ENCODE assay signal across 23 cellular contexts in genomic region chr14:59474172-59474571, GRCh38. TPM values are rescaled to one million over a fixed set of nuclear protein-coding genes. Genes with fewer than 3 reads are reported as not detected.
DNase-seq lines count a peak whose midpoint lies in the region; ATAC-seq, FAIRE-seq and TF ChIP-seq lines count a peak whose summit lies in the region.
"Had no signal": no experiment of that assay in that cellular context is flagged by ENCODE, and none has a peak within 500 bp of the region (broad histone marks: within the 10 kb centered on the region; RNA-seq: fewer than 3 reads in every experiment).

No MANE protein-coding gene starts in this region.

- H3K27ac ChIP-seq in ACC112 (ENCODE audit: low read depth, low read length) = peak overlapping the region; percentile 21
- H3K27ac ChIP-seq in astrocyte (ENCODE audit: low read depth, low read length) = peak overlapping the region; percentile 27
- H3K27ac ChIP-seq: ovary, spleen had no signal

- H3K9me3 Mint-ChIP-seq in HFFc6 (no peaks in the 10 kb centered on the region), astrocyte (ENCODE audit: unreplicated experiment) (no peaks in the 10 kb centered on the region)
- H3K9me3 Mint-ChIP-seq in natural killer cell treated with Interleukin-12 subunit alpha and Interleukin-12 subunit beta and Interleukin-15 and Interleukin-18, amount 100 ng/mL, for 72 hours = no peaks in the 10 kb centered on the region
- H3K9me3 Mint-ChIP-seq: activated naive CD8-positive, alpha-beta T cell treated with anti-CD3 and anti-CD28 coated beads for 36 hours; activated T-cell treated with anti-CD3 and anti-CD28 coated beads, Interleukin-2, amount 50 U/mL, for 4 hours; central memory CD8-positive, alpha-beta T cell; endodermal cell had no signal

- ATAC-seq in natural killer cell treated with Interleukin-12 subunit alpha and Interleukin-12 subunit beta and Interleukin-15 and Interleukin-18, amount 100 ng/mL, for 72 hours = no peak
- ATAC-seq in HG02610 (IDR thresholded peaks at IDR 0.05; ENCODE audit: unreplicated experiment) = no peak
- ATAC-seq: activated T-cell treated with anti-CD3 and anti-CD28 coated beads, Interleukin-2, amount 50 U/mL, for 4 hours; left ventricle myocardium superior had no signal

- H3K27ac Mint-ChIP-seq in HFFc6 (peak overlapping the region; percentile 29), astrocyte (ENCODE audit: unreplicated experiment) (peak overlapping the region; percentile 67)
- H3K27ac Mint-ChIP-seq in natural killer cell treated with Interleukin-12 subunit alpha and Interleukin-12 subunit beta and Interleukin-15 and Interleukin-18, amount 100 ng/mL, for 72 hours = no peak overlapping the region
- H3K27ac Mint-ChIP-seq: activated naive CD8-positive, alpha-beta T cell treated with anti-CD3 and anti-CD28 coated beads for 36 hours; B cell; endodermal cell had no signal

- peak overlapping the region; percentile 35 for H3K4me2 ChIP-seq in astrocyte (ENCODE audit: low read length)

- H3K9ac ChIP-seq in astrocyte (ENCODE audit: low read length) = no peak overlapping the region

- no peaks in the 10 kb centered on the region for H4K20me1 ChIP-seq in astrocyte (ENCODE audit: insufficient read depth, low read length)

- no peaks in the 10 kb centered on the region for H3K9me3 ChIP-seq in astrocyte (ENCODE audit: insufficient read depth, low read depth, low read length)
- H3K9me3 ChIP-seq: ovary, spleen had no signal

- DNase-seq in HFFc6 (peak; percentile 23), astrocyte (ENCODE audit: low read depth) (peak; percentile 85), kidney glomerular epithelial cell (lab: John Stamatoyannopoulos, UW) (peak; percentile 42), nucleus accumbens (lab: John Stamatoyannopoulos, UW) (no peak)
- no peak for DNase-seq in natural killer cell treated with Interleukin-12 subunit alpha and Interleukin-12 subunit beta and Interleukin-15 and Interleukin-18, amount 100 ng/mL, for 72 hours (ENCODE audit: low spot score)
- DNase-seq in activated CD4-positive, CD25-positive, alpha-beta regulatory T cell treated with anti-CD3 and anti-CD28 coated beads, Interleukin-2, amount 50 U/mL, for 72 hours = no peak
- DNase-seq: activated CD4-positive, alpha-beta T cell treated with anti-CD3 and anti-CD28 coated beads, Interleukin-2, amount 50 U/mL, for 48 hours; activated naive CD8-positive, alpha-beta T cell treated with anti-CD3 and anti-CD28 coated beads for 36 hours; activated T-cell treated with anti-CD3 and anti-CD28 coated beads, Interleukin-2, amount 50 U/mL, for 4 hours; Calu3; endodermal cell; foreskin fibroblast; left ventricle myocardium superior; NCI-H2081; NCI-H69; ovary; spleen; SW 1271 had no signal

- peaks cover 2% of the 10 kb centered on the region; the same call in 1 of the 2 replicates for H3K27me3 Mint-ChIP-seq in HFFc6 (ENCODE audit: insufficient read depth)
- H3K27me3 Mint-ChIP-seq in astrocyte (ENCODE audit: low read depth, unreplicated experiment) = no peaks in the 10 kb centered on the region
- H3K27me3 Mint-ChIP-seq in natural killer cell treated with Interleukin-12 subunit alpha and Interleukin-12 subunit beta and Interleukin-15 and Interleukin-18, amount 100 ng/mL, for 72 hours = no peaks in the 10 kb centered on the region
- H3K27me3 Mint-ChIP-seq: activated naive CD8-positive, alpha-beta T cell treated with anti-CD3 and anti-CD28 coated beads for 36 hours; B cell; central memory CD8-positive, alpha-beta T cell had no signal

- H3K4me1 Mint-ChIP-seq in HFFc6 (ENCODE audit: low read depth) (peaks cover 33% of the 10 kb centered on the region), astrocyte (ENCODE audit: low read depth, unreplicated experiment) (peaks cover 20% of the 10 kb centered on the region)
- no peaks in the 10 kb centered on the region for H3K4me1 Mint-ChIP-seq in natural killer cell treated with Interleukin-12 subunit alpha and Interleukin-12 subunit beta and Interleukin-15 and Interleukin-18, amount 100 ng/mL, for 72 hours (ENCODE audit: low read depth in 2 of 2)
- H3K4me1 Mint-ChIP-seq: B cell; central memory CD8-positive, alpha-beta T cell had no signal

- no peak overlapping the region for H3K4me3 Mint-ChIP-seq in HFFc6
- no peak overlapping the region for H3K4me3 Mint-ChIP-seq in astrocyte (ENCODE audit: unreplicated experiment)
- H3K4me3 Mint-ChIP-seq in natural killer cell treated with Interleukin-12 subunit alpha and Interleukin-12 subunit beta and Interleukin-15 and Interleukin-18, amount 100 ng/mL, for 72 hours = no peak overlapping the region
- H3K4me3 Mint-ChIP-seq: activated naive CD8-positive, alpha-beta T cell treated with anti-CD3 and anti-CD28 coated beads for 36 hours; activated T-cell treated with anti-CD3 and anti-CD28 coated beads, Interleukin-2, amount 50 U/mL, for 4 hours; B cell; central memory CD8-positive, alpha-beta T cell; endodermal cell had no signal

- H3K79me2 ChIP-seq in ACC112 (ENCODE audit: control insufficient read depth, insufficient read depth, low read length, unreplicated experiment) = peaks cover 37% of the 10 kb centered on the region
- peaks cover 31% of the 10 kb centered on the region for H3K79me2 ChIP-seq in astrocyte (ENCODE audit: insufficient read depth, low read length)

- H3K4me3 ChIP-seq in ACC112 (ENCODE audit: low read depth, low read length) = no peak overlapping the region
- no peak overlapping the region for H3K4me3 ChIP-seq in astrocyte (ENCODE audit: insufficient read depth, low read depth, low read length)
- H3K4me3 ChIP-seq: ovary, spleen had no signal

- H3K4me1 ChIP-seq in ACC112 (ENCODE audit: control insufficient read depth, insufficient read depth, low read length, unreplicated experiment) = peaks cover 9% of the 10 kb centered on the region
- peaks cover 15% of the 10 kb centered on the region for H3K4me1 ChIP-seq in astrocyte (ENCODE audit: insufficient read depth, low read length)
- H3K4me1 ChIP-seq: spleen had no signal

- H3K27me3 ChIP-seq in ACC112 (ENCODE audit: insufficient read depth, low read length) (no peaks in the 10 kb centered on the region), astrocyte (ENCODE audit: insufficient read depth, low read length) (no peaks in the 10 kb centered on the region)
- H3K27me3 ChIP-seq: ovary, spleen had no signal

- H3K36me3 Mint-ChIP-seq in HFFc6 (ENCODE audit: low read depth) = peaks cover 30% of the 10 kb centered on the region
- peaks cover 7% of the 10 kb centered on the region for H3K36me3 Mint-ChIP-seq in astrocyte (ENCODE audit: low read depth, unreplicated experiment)
- H3K36me3 Mint-ChIP-seq in natural killer cell treated with Interleukin-12 subunit alpha and Interleukin-12 subunit beta and Interleukin-15 and Interleukin-18, amount 100 ng/mL, for 72 hours = peaks cover 9% of the 10 kb centered on the region

- FAIRE-seq in astrocyte (lab: Jason Lieb, UNC) = peak; percentile 9
- FAIRE-seq: RCC 7860 had no signal

- no peak overlapping the region for H2AFZ ChIP-seq in ACC112 (ENCODE audit: low read length, unreplicated experiment)
- H2AFZ ChIP-seq in astrocyte (ENCODE audit: low read depth, low read length) = no peak overlapping the region

- H3K36me3 ChIP-seq in ACC112 (ENCODE audit: insufficient read depth, low read length) (peaks cover 69% of the 10 kb centered on the region), astrocyte (ENCODE audit: insufficient read depth, low read length) (peaks cover 65% of the 10 kb centered on the region)

- TF ChIP-seq CTCF in HFFc6 (IDR thresholded peaks at IDR 0.05) (no peak), astrocyte (IDR thresholded peaks at IDR 0.05; ENCODE audit: insufficient read depth, low read depth, low read length) (no peak)

RNA-seq across cellular contexts. Expression of gene GPR135, which starts 9.0 kb away (rescaled TPM):
- 1 to 10 TPM; 1.7 to 2.7 (median 2.1) TPM for total RNA-seq in HFFc6 (2021; fragmentation: NEBNext Ultra II Directional; extraction: Animal tissue kit (Norgen Biotek cat#: 25700))
- 6.2 and 6.7 TPM in 2 replicates for total RNA-seq in astrocyte
- 1 to 10 TPM in 1 of 2 donors, under 1 TPM in 1; 0.83 to 3.8 TPM for total RNA-seq in natural killer cell treated with Interleukin-12 subunit alpha and Interleukin-12 subunit beta and Interleukin-15 and Interleukin-18, amount 100 ng/mL, for 72 hours

RNA-seq across cellular contexts. Expression of gene L3HYPDH, which starts 10.0 kb away (rescaled TPM):
- 10 to 100 TPM; 20.6 to 25.7 (median 21.4) TPM for total RNA-seq in HFFc6 (2021; fragmentation: NEBNext Ultra II Directional; extraction: Animal tissue kit (Norgen Biotek cat#: 25700))
- 57.2 and 62.8 TPM in 2 replicates for total RNA-seq in astrocyte
- total RNA-seq in natural killer cell treated with Interleukin-12 subunit alpha and Interleukin-12 subunit beta and Interleukin-15 and Interleukin-18, amount 100 ng/mL, for 72 hours = 10 to 100 TPM in 1 of 2 donors, 1 to 10 TPM in 1; 6.5 to 17.4 TPM

RNA-seq across cellular contexts. Expression of gene JKAMP, which starts 10.1 kb away (rescaled TPM):
- 10 to 100 TPM; 54.8 to 71.5 (median 61.9) TPM for total RNA-seq in HFFc6 (2021; fragmentation: NEBNext Ultra II Directional; extraction: Animal tissue kit (Norgen Biotek cat#: 25700))
- total RNA-seq in astrocyte = 68.8 and 74.6 TPM in 2 replicates
- total RNA-seq in natural killer cell treated with Interleukin-12 subunit alpha and Interleukin-12 subunit beta and Interleukin-15 and Interleukin-18, amount 100 ng/mL, for 72 hours = 10 to 100 TPM; 24.7 to 38.2 TPM

Comparison
In these comparisons a context has a peak if more than half of its experiments do, and no peak if none do; other contexts are left out.
1. DNase-seq: peak in HFFc6 (single experiment), astrocyte (single experiment) and kidney glomerular epithelial cell (single experiment); none in natural killer cell treated with Interleukin-12 subunit alpha and Interleukin-12 subunit beta and Interleukin-15 and Interleukin-18, amount 100 ng/mL, for 72 hours (single experiment), activated CD4-positive, CD25-positive, alpha-beta regulatory T cell treated with anti-CD3 and anti-CD28 coated beads, Interleukin-2, amount 50 U/mL, for 72 hours (single experiment) and nucleus accumbens (0 of 56).
2. H3K27ac Mint-ChIP-seq: peak in HFFc6 (single experiment) and astrocyte (single experiment); none in natural killer cell treated with Interleukin-12 subunit alpha and Interleukin-12 subunit beta and Interleukin-15 and Interleukin-18, amount 100 ng/mL, for 72 hours (0 of 2).